17 cellular contexts compared by ENCODE assay signal in the genomic region with DNA sequence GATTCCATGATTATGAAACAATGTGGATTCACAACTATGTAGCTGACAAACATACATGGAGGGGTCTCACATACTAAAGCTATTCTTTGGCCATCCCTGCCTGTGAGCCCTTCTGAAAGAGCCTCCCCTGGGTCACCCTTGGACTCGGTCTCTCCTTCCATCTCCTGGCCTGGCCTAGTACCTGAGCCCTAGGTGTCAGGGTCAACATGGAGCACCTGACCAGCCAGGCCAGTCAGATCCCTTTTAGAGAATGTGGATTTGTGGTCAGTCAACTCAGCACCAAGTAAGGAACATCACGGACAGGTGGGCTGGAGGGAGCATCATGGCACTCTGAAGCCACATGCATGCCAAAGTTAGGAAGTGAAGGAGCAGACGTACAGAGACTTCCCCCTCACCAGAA. TPM values are rescaled to one million over a fixed set of nuclear protein-coding genes. Genes with fewer than 3 reads are reported as not detected.
A peak's percentile ranks its signal among the peaks of the same experiment; 100 is the strongest.
DNase-seq lines count a peak whose midpoint lies in the region; ATAC-seq and TF ChIP-seq lines count a peak whose summit lies in the region.
"Had no signal": no experiment of that assay in that cellular context is flagged by ENCODE, and none has a peak within 500 bp of the region (broad histone marks: within the 10 kb centered on the region; RNA-seq: fewer than 3 reads in every experiment).

No MANE protein-coding gene starts in this region.

- H3K27me3 ChIP-seq in Karpas-422 (ENCODE audit: low read length) = no peaks in the 10 kb centered on the region
- no peaks in the 10 kb centered on the region for H3K27me3 ChIP-seq in dorsolateral prefrontal cortex
- H3K27me3 ChIP-seq: BE2C had no signal

- H3K79me2 ChIP-seq in Karpas-422 (ENCODE audit: low read length) = peaks cover 99% of the 10 kb centered on the region

- no peaks in the 10 kb centered on the region for H3K9me2 ChIP-seq in Karpas-422 (replicated peaks; ENCODE audit: insufficient read depth, low read length)

- peaks cover 67 to 94% of the 10 kb centered on the region in 2 donors for H3K4me1 Mint-ChIP-seq in stimulated activated naive B cell treated with anti-CD40 and anti-IgM and Interleukin-4, amounts not matched to agents 10 μg/mL and 1 μg/mL and 100 μg/mL, for 72 hours
- peaks cover 48% of the 10 kb centered on the region for H3K4me1 Mint-ChIP-seq in activated CD4-positive, alpha-beta T cell treated with anti-CD3 and anti-CD28 coated beads, Interleukin-2, amount 10 ng/mL, durations not matched to agents 7 days and 5 days

- peak overlapping the region; percentile 14; the same call in 1 of the 2 replicates for H3K9ac ChIP-seq in Karpas-422 (ENCODE audit: low read length)

- no peak for TF ChIP-seq CTCF in GM12865 (IDR thresholded peaks at IDR 0.05; ENCODE audit: insufficient read depth, low read depth, low read length, missing control alignments)
- TF ChIP-seq CTCF in dorsolateral prefrontal cortex (IDR thresholded peaks at IDR 0.05 in 54 of 56, conservative IDR thresholded peaks at IDR 0.05 in 2 of 56; ENCODE audit: low read depth in 1 of 56, partially characterized antibody in 56 of 56) = no peak

- H3K36me3 Mint-ChIP-seq in stimulated activated naive B cell treated with anti-CD40 and anti-IgM and Interleukin-4, amounts not matched to agents 10 μg/mL and 1 μg/mL and 100 μg/mL, for 72 hours = peaks cover 0 to 5% of the 10 kb centered on the region in 2 donors
- peaks cover 2% of the 10 kb centered on the region for H3K36me3 Mint-ChIP-seq in activated CD4-positive, alpha-beta T cell treated with anti-CD3 and anti-CD28 coated beads, Interleukin-2, amount 10 ng/mL, durations not matched to agents 7 days and 5 days (ENCODE audit: low read depth)
- H3K36me3 Mint-ChIP-seq: T-cell had no signal

- no peaks in the 10 kb centered on the region for H3K36me3 ChIP-seq in Karpas-422 (ENCODE audit: insufficient read depth, low read length)
- H3K36me3 ChIP-seq: BE2C, thoracic aorta, WERI-Rb-1 had no signal

- peak overlapping the region; percentile 30 to 32 for H3K4me3 Mint-ChIP-seq in stimulated activated naive B cell treated with anti-CD40 and anti-IgM and Interleukin-4, amounts not matched to agents 10 μg/mL and 1 μg/mL and 100 μg/mL, for 72 hours
- H3K4me3 Mint-ChIP-seq in activated CD4-positive, alpha-beta T cell treated with anti-CD3 and anti-CD28 coated beads, Interleukin-2, amount 10 ng/mL, durations not matched to agents 7 days and 5 days = no peak overlapping the region

- ATAC-seq in stimulated activated naive B cell treated with anti-CD40 and anti-IgM and Interleukin-4, amounts not matched to agents 10 μg/mL and 1 μg/mL and 100 μg/mL, for 72 hours (replicated peaks) = no peak
- ATAC-seq: Right ventricle myocardium inferior, T-cell had no signal

- H3K9me3 Mint-ChIP-seq in stimulated activated naive B cell treated with anti-CD40 and anti-IgM and Interleukin-4, amounts not matched to agents 10 μg/mL and 1 μg/mL and 100 μg/mL, for 72 hours = no peaks in the 10 kb centered on the region
- H3K9me3 Mint-ChIP-seq in activated CD4-positive, alpha-beta T cell treated with anti-CD3 and anti-CD28 coated beads, Interleukin-2, amount 10 ng/mL, durations not matched to agents 7 days and 5 days = no peaks in the 10 kb centered on the region
- H3K9me3 Mint-ChIP-seq: T-cell had no signal

- peak overlapping the region; percentile 48 for H3K4me2 ChIP-seq in Karpas-422 (ENCODE audit: low read depth, low read length, poor library complexity, severe bottlenecking)

- H3K27ac Mint-ChIP-seq in stimulated activated naive B cell treated with anti-CD40 and anti-IgM and Interleukin-4, amounts not matched to agents 10 μg/mL and 1 μg/mL and 100 μg/mL, for 72 hours = peak overlapping the region; percentile 90
- no peak overlapping the region for H3K27ac Mint-ChIP-seq in activated CD4-positive, alpha-beta T cell treated with anti-CD3 and anti-CD28 coated beads, Interleukin-2, amount 10 ng/mL, durations not matched to agents 7 days and 5 days
- H3K27ac Mint-ChIP-seq: progenitor cell of endocrine pancreas had no signal

- CTCF ChIA-PET in activated CD4-positive, alpha-beta T cell treated with anti-CD3 and anti-CD28 coated beads, Interleukin-2, amount 10 ng/mL, durations not matched to agents 7 days and 5 days (lab: Charles Lee) = no interaction called here

- H3K27ac ChIP-seq in Karpas-422 (ENCODE audit: low read length) (peak overlapping the region; percentile 80), dorsolateral prefrontal cortex (peak overlapping the region in 55 of 59 donors; percentile 21 to 91 (median 69))
- H3K27ac ChIP-seq: thoracic aorta, WERI-Rb-1 had no signal

- peaks cover 100% of the 10 kb centered on the region for H3K4me1 ChIP-seq in Karpas-422 (ENCODE audit: low read length)

- H3K4me3 ChIP-seq in GM12865 (ENCODE audit: low read depth, low read length) (peak overlapping the region; percentile 53), Karpas-422 (ENCODE audit: low read length) (0 out of 2 replicates have a peak overlapping the region, but pooled peaks have one; percentile 5), dorsolateral prefrontal cortex (no peak overlapping the region)
- H3K4me3 ChIP-seq: thoracic aorta had no signal

- H3K27me3 Mint-ChIP-seq in stimulated activated naive B cell treated with anti-CD40 and anti-IgM and Interleukin-4, amounts not matched to agents 10 μg/mL and 1 μg/mL and 100 μg/mL, for 72 hours = no peaks in the 10 kb centered on the region
- no peaks in the 10 kb centered on the region for H3K27me3 Mint-ChIP-seq in activated CD4-positive, alpha-beta T cell treated with anti-CD3 and anti-CD28 coated beads, Interleukin-2, amount 10 ng/mL, durations not matched to agents 7 days and 5 days
- H3K27me3 Mint-ChIP-seq: T-cell had no signal

- no peaks in the 10 kb centered on the region for H3K9me3 ChIP-seq in Karpas-422 (ENCODE audit: low read length)
- H3K9me3 ChIP-seq: BE2C, thoracic aorta had no signal

- no peak overlapping the region for H2AFZ ChIP-seq in Karpas-422 (ENCODE audit: low read length)

- no peak for DNase-seq in GM12865 (ENCODE audit: low read depth)
- DNase-seq in Karpas-422 = no peak
- no peak for DNase-seq in dorsolateral prefrontal cortex
- DNase-seq in stimulated activated naive B cell treated with anti-CD40 and anti-IgM and Interleukin-4, amounts not matched to agents 10 μg/mL and 1 μg/mL and 100 μg/mL, for 72 hours = no peak
- DNase-seq in mesenteric fat pad (ENCODE audit: low spot score) = no peak
- DNase-seq in activated CD4-positive, alpha-beta T cell treated with anti-CD3 and anti-CD28 coated beads, Interleukin-2, amount 10 ng/mL, durations not matched to agents 7 days and 5 days = no peak
- DNase-seq in NCI-H1092 treated with DMSO at 0.1 percent for 48 hours (lab: John Stamatoyannopoulos, UW) = no peak
- DNase-seq: activated gamma-delta T cell treated with Interleukin-2 at 50 U/mL for 16 hours; BE2C; NCI-H187; NCI-H446; stimulated activated CD4-positive, alpha-beta T cell treated with anti-CD3 and anti-CD28 coated beads, Interleukin-4, amount 100 ng/mL, for 1 hour; T-cell; WERI-Rb-1 had no signal

- POLR2A ChIA-PET in activated CD4-positive, alpha-beta T cell treated with anti-CD3 and anti-CD28 coated beads, Interleukin-2, amount 10 ng/mL, durations not matched to agents 7 days and 5 days (lab: Charles Lee) = interaction anchor here (0.6 kb wide), 1 partner anchor 20 kb away, joined by 4 read pairs; no protein-coding TSS in a partner anchor

- H4K20me1 ChIP-seq in Karpas-422 (ENCODE audit: insufficient read depth, low read depth, low read length) = peaks cover 10% of the 10 kb centered on the region; the same call in 1 of the 2 replicates

- intact Hi-C loops in dorsolateral prefrontal cortex (cut with DNase I) = no loop called here

RNA-seq across cellular contexts. Expression of a gene that starts 16.3 kb away (rescaled TPM):
- 41.7 and 67.2 TPM in 2 replicates for total RNA-seq in Karpas-422 (2014; rRNA removed; shearing (Covaris generic); ENCODE audit: low replicate concordance)
- total RNA-seq in dorsolateral prefrontal cortex (100 to 1,000 TPM in 119 of 120 experiments, 10 to 100 TPM in 1; 78.1 to 308 (median 175) TPM), mesenteric fat pad (11.3 TPM)
- 10 to 100 TPM; 20.9 to 21.1 TPM for total RNA-seq in activated CD4-positive, alpha-beta T cell treated with anti-CD3 and anti-CD28 coated beads, Interleukin-2, amount 10 ng/mL, durations not matched to agents 7 days and 5 days

Comparison
In these comparisons a context has a peak if more than half of its experiments do, and no peak if none do; other contexts are left out.
1. H3K4me3 ChIP-seq: peak in GM12865 (single experiment) and Karpas-422 (single experiment); none in dorsolateral prefrontal cortex (0 of 59).